1 cellular context compared by ENCODE assay signal in genomic region chr9:89604463-89605180, GRCh38.
TF ChIP-seq lines count a peak whose summit lies in the region.

Gene GADD45G, plus strand, starts transcription at chr9:89605012. Its CDS starts 110 bp downstream, at chr9:89605122.

TF ChIP-seq in A549, 52 proteins besides CTCF, POLR2A, EP300 and RAD21 (continued from another document):
- peak; percentile 57; the same call in 1 of the 2 replicates for TF ChIP-seq USF2 (IDR thresholded peaks at IDR 0.05)
TF ChIP-seq in A549: peak in this region for 3.
